In genomic region chr4:76260571-76260970, GRCh38 we compare ENCODE assay signal across 9 cellular contexts. TPM values are rescaled to one million over a fixed set of nuclear protein-coding genes. Genes with fewer than 3 reads are reported as not detected.
"Had no signal": no experiment of that assay in that cellular context is flagged by ENCODE, and none has a peak within 500 bp of the region (broad histone marks: within the 10 kb centered on the region; RNA-seq: fewer than 3 reads in every experiment).

No MANE protein-coding gene starts in this region.

- ATAC-seq: GM23338 had no signal

- DNase-seq: H9, HCEC 1CT, KBM-7 had no signal

- H2AFZ ChIP-seq: GM23338 had no signal

- H3K27ac ChIP-seq: KMS-11 had no signal

- FAIRE-seq: H1, H54, HTR-8/SVneo had no signal

- H3K9ac ChIP-seq: KMS-11 had no signal

- H3K4me2 ChIP-seq: GM23338, KMS-11 had no signal

- H3K4me3 ChIP-seq: GM23338 had no signal

RNA-seq across cellular contexts. Expression of gene FAM47E, which starts 9.1 kb away (rescaled TPM):
- polyA plus RNA-seq: IgD-negative memory B cell had no signal

RNA-seq across cellular contexts. Expression of gene STBD1, which starts 46.0 kb away (rescaled TPM):
- polyA plus RNA-seq: IgD-negative memory B cell had no signal
